Comparison of ENCODE assay signal across 12 cellular contexts in the genomic region with DNA sequence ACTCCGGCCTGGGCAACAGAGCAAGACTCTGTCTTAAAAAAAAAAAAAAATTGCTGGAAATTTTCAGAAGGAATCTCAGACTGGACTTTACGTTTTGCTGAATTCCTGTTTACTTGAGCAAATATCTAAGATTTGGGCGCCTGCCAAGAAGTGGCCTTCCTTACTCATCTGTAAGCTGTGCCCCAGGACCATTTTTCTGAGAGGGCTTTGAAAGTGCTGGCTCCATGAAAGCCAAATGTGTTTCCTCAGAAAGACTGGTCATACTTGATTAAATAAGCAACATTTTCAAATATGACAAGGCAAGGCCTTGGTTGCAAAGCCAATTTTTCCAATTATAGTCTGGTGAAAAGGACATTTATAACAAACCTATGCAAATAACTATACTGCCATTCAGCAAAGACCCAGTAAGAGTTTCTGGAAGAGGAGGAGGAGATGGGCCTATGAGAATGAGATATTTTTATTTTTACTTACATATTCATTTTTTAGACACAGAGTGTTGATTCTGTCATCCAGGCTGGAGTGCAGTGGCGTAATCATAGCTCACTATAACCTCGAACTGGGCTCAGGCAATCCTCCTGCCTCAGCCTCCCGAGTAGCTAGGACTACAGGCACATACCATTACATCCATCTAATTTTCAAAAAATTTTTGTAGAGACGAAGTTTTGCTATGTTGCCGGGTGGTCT. TPM values are rescaled to one million over a fixed set of nuclear protein-coding genes. Genes with fewer than 3 reads are reported as not detected.
DNase-seq lines count a peak whose midpoint lies in the region; ATAC-seq and TF ChIP-seq lines count a peak whose summit lies in the region.
"Had no signal": no experiment of that assay in that cellular context is flagged by ENCODE, and none has a peak within 500 bp of the region (broad histone marks: within the 10 kb centered on the region; RNA-seq: fewer than 3 reads in every experiment).

No MANE protein-coding gene starts in this region.

- no peak overlapping the region for H4K12ac ChIP-seq in trophoblast cell (ENCODE audit: low read depth, low read length)

- H3K79me1 ChIP-seq in trophoblast cell (ENCODE audit: low read length): no peaks in the 10 kb centered on the region

- no TSS peak for BruUV-seq in PC-9 (replicated peaks; lab: Mats Ljungman, UMichigan)

- H2BK12ac ChIP-seq in trophoblast cell (ENCODE audit: low read length): no peak overlapping the region

- H4K91ac ChIP-seq in trophoblast cell (ENCODE audit: low read depth, low read length): no peak overlapping the region

- no peak for ATAC-seq in HG03460 (IDR thresholded peaks at IDR 0.05; ENCODE audit: unreplicated experiment)
- ATAC-seq: stimulated activated memory B cell treated with anti-CD40 and anti-IgM and Interleukin-4, amounts not matched to agents 10 μg/mL and 1 μg/mL and 100 μg/mL, for 72 hours had no signal

- H3K9ac ChIP-seq in colonic mucosa (ENCODE audit: low read depth in 2 of 2, low read length in 2 of 2) (no peak overlapping the region), trophoblast cell (ENCODE audit: low read length) (no peak overlapping the region)

- no peaks in the 10 kb centered on the region for H3K9me3 ChIP-seq in PC-9 (ENCODE audit: insufficient read depth, low read depth)
- no peaks in the 10 kb centered on the region for H3K9me3 ChIP-seq in colonic mucosa
- H3K9me3 ChIP-seq in trophoblast cell (ENCODE audit: insufficient read depth, low read depth, low read length): no peaks in the 10 kb centered on the region

- no peak overlapping the region for H3K14ac ChIP-seq in trophoblast cell (ENCODE audit: low read length)

- no peak overlapping the region for H3K4me2 ChIP-seq in PC-9
- no peak overlapping the region for H3K4me2 ChIP-seq in trophoblast cell (ENCODE audit: low read length)

- intact Hi-C loops in PC-9 (cut with micrococcal nuclease; ENCODE audit: unreplicated experiment) (loop anchor here (5.0 to 10.0 kb wide), 2 partner anchors 46 to 169 kb away; no protein-coding TSS in a partner anchor), colonic mucosa (cut with DNase I) (loop anchor here (10.0 kb wide), 1 partner anchor 179 kb away; no protein-coding TSS in a partner anchor)

- H2BK120ac ChIP-seq in trophoblast cell (ENCODE audit: insufficient read depth, low read length, poor library complexity): no peak overlapping the region

- H3K27me3 ChIP-seq in PC-9 (ENCODE audit: insufficient read depth, low read depth) (no peaks in the 10 kb centered on the region), colonic mucosa (no peaks in the 10 kb centered on the region), trophoblast cell (ENCODE audit: insufficient read depth, low read length) (no peaks in the 10 kb centered on the region)

- WGBS in trophoblast cell (ENCODE audit: extremely low coverage, insufficient coverage, insufficient read length): no CpG with 5 or more reads among the region's 8 CpGs

- no peak overlapping the region for H4K8ac ChIP-seq in trophoblast cell (ENCODE audit: low read depth, low read length)

- TF ChIP-seq CTCF in PC-9 (conservative IDR thresholded peaks at IDR 0.05) (no peak), colonic mucosa (IDR thresholded peaks at IDR 0.05) (no peak)

- peak; percentile 53 for DNase-seq in Daoy (ENCODE audit: low read depth)
- DNase-seq in PC-9: peak; percentile 46 to 57
- peak; percentile 23 for DNase-seq in colonic mucosa
- DNase-seq in trophoblast cell: peak; percentile 83 to 90
- no peak for DNase-seq in NCI-H2081 (lab: John Stamatoyannopoulos, UW)
- no peak for DNase-seq in C1 segment of cervical spinal cord (lab: John Stamatoyannopoulos, UW)
- no peak for DNase-seq in cortex of kidney (lab: John Stamatoyannopoulos, UW)
- DNase-seq: naive B cell had no signal

- POLR2A ChIA-PET in PC-9 (lab: Charles Lee; ENCODE audit: unreplicated experiment): interaction anchor here (0.7 kb wide), 1 partner anchor 94 kb away, joined by 14 read pairs; no protein-coding TSS in a partner anchor

- H2AFZ ChIP-seq in PC-9 (no peak overlapping the region), trophoblast cell (ENCODE audit: insufficient read depth, low read length, poor library complexity) (no peak overlapping the region)

- H3K79me2 ChIP-seq in PC-9 (ENCODE audit: low read depth) (no peaks in the 10 kb centered on the region), trophoblast cell (ENCODE audit: control insufficient read depth, insufficient read depth, low read length, poor library complexity) (no peaks in the 10 kb centered on the region)

- no peak overlapping the region for H2AK5ac ChIP-seq in trophoblast cell (ENCODE audit: low read length)

- CTCF ChIA-PET in PC-9 (lab: Charles Lee): interaction anchor here (0.7 kb wide), 1 partner anchor 120 kb away, joined by 6 read pairs; no protein-coding TSS in a partner anchor

- no peak overlapping the region for H3K23ac ChIP-seq in trophoblast cell (ENCODE audit: low read length)

- H3F3A ChIP-seq in PC-9 (ENCODE audit: insufficient read depth, low read depth): peaks cover 12% of the 10 kb centered on the region

- H3K4me3 ChIP-seq in PC-9 (no peak overlapping the region), colonic mucosa (no peak overlapping the region), trophoblast cell (ENCODE audit: low read depth, low read length) (no peak overlapping the region)
- H3K4me3 ChIP-seq: SK-N-MC had no signal

- H3K27ac ChIP-seq in PC-9 (no peak overlapping the region), colonic mucosa (no peak overlapping the region), trophoblast cell (ENCODE audit: low read depth, low read length) (no peak overlapping the region)
- H3K27ac ChIP-seq: SK-N-MC had no signal

- no peak overlapping the region for H3K4ac ChIP-seq in trophoblast cell (ENCODE audit: low read depth, low read length)

- H3K36me3 ChIP-seq in PC-9 (ENCODE audit: low read depth): no peaks in the 10 kb centered on the region
- no peaks in the 10 kb centered on the region for H3K36me3 ChIP-seq in colonic mucosa
- H3K36me3 ChIP-seq in trophoblast cell (ENCODE audit: control insufficient read depth in 1 of 2, insufficient read depth in 2 of 2, low read length in 2 of 2): no peaks in the 10 kb centered on the region

- H4K20me1 ChIP-seq in PC-9 (ENCODE audit: insufficient read depth): no peaks in the 10 kb centered on the region

- H3K4me1 ChIP-seq in PC-9 (replicated peaks; ENCODE audit: insufficient read depth) (peaks cover 24% of the 10 kb centered on the region), colonic mucosa (no peaks in the 10 kb centered on the region), trophoblast cell (ENCODE audit: control insufficient read depth in 1 of 2, insufficient read depth in 2 of 2, low read length in 2 of 2) (no peaks in the 10 kb centered on the region)

- H2BK5ac ChIP-seq in trophoblast cell (ENCODE audit: low read depth, low read length, poor library complexity): no peak overlapping the region

- H3K18ac ChIP-seq in trophoblast cell (ENCODE audit: low read length): no peak overlapping the region

- no peaks in the 10 kb centered on the region for H3K9me2 ChIP-seq in PC-9 (ENCODE audit: insufficient read depth)

RNA-seq across cellular contexts. Expression of a gene that starts 56.3 kb away (rescaled TPM):
- total RNA-seq in Daoy (2014; rRNA removed; shearing (Covaris generic)): 3.1 and 5.0 TPM in 2 replicates
- total RNA-seq in PC-9 (2021) (15.0 and 17.1 TPM in 2 replicates), colonic mucosa (under 1 TPM; 0.27 to 0.42 TPM)
- 3.1 and 3.7 TPM in 2 replicates for polyA plus RNA-seq in trophoblast cell (2013)
- polyA plus RNA-seq: IgD-negative memory B cell had no signal

Comparison
In these comparisons a context has a peak if more than half of its experiments do, and no peak if none do; other contexts are left out.
1. DNase-seq: peak in Daoy (single experiment), PC-9 (2 of 2), colonic mucosa (single experiment) and trophoblast cell (2 of 2); none in NCI-H2081 (0 of 2), C1 segment of cervical spinal cord (0 of 14) and cortex of kidney (single experiment).